Comparison of ENCODE assay signal across 14 cellular contexts in genomic region chr5:33806736-33807442, GRCh38.
DNase-seq lines count a peak whose midpoint lies in the region; ATAC-seq, FAIRE-seq and TF ChIP-seq lines count a peak whose summit lies in the region.
"Had no signal": no experiment of that assay in that cellular context is flagged by ENCODE, and none has a peak within 500 bp of the region (broad histone marks: within the 10 kb centered on the region; RNA-seq: fewer than 3 reads in every experiment).

No MANE protein-coding gene starts in this region.

- H3K9me3 ChIP-seq in K562 (replicated peaks; ENCODE audit: control insufficient read depth, insufficient read depth, low read depth, low read length), result no peaks in the 10 kb centered on the region
- no peaks in the 10 kb centered on the region for H3K9me3 ChIP-seq in keratinocyte (ENCODE audit: control insufficient read depth, low read depth, low read length)

- TF ChIP-seq EP300 in K562 (IDR thresholded peaks at IDR 0.05; ENCODE audit: low read length), result no peak

- no peak overlapping the region for H3K4me2 ChIP-seq in K562 (ENCODE audit: insufficient read depth, low read length)
- H3K4me2 ChIP-seq in keratinocyte (ENCODE audit: control insufficient read depth, extremely low read depth, insufficient read depth, low read depth, low read length), result no peak overlapping the region

- H3K4me3 ChIP-seq in K562, result no peak overlapping the region
- H3K4me3 ChIP-seq in keratinocyte (ENCODE audit: control insufficient read depth in 2 of 3, extremely low read depth in 1 of 3, insufficient read depth in 2 of 3, low read depth in 1 of 3, low read length in 3 of 3), result no peak overlapping the region

- TF ChIP-seq POLR2A in K562 (conservative IDR thresholded peaks at IDR 0.05), result no peak

- under 1% methylated on average over 13 of the region's 13 CpGs for WGBS in K562 (ENCODE audit: insufficient coverage, low coverage, missing lambda C conversion rate)

- no peaks in the 10 kb centered on the region for H3K4me1 ChIP-seq in K562 (replicated peaks in 1 of 2; ENCODE audit: control insufficient read depth in 2 of 2, insufficient read depth in 2 of 2, low read length in 2 of 2)
- H3K4me1 ChIP-seq in keratinocyte (ENCODE audit: control insufficient read depth, extremely low read depth, insufficient read depth, low read length), result peaks cover 9% of the 10 kb centered on the region

- TF ChIP-seq CTCF in K562 (IDR thresholded peaks at IDR 0.05 in 2 of 3, conservative IDR thresholded peaks at IDR 0.05 in 1 of 3; ENCODE audit: insufficient read depth in 2 of 3, low read depth in 1 of 3, low read length in 3 of 3) (no peak), keratinocyte (optimal IDR thresholded peaks at IDR 0.05 in 1 of 3, IDR thresholded peaks at IDR 0.05 in 1 of 3, conservative IDR thresholded peaks at IDR 0.05 in 1 of 3; ENCODE audit: extremely low read depth in 1 of 3, insufficient read depth in 2 of 3, low read length in 3 of 3) (no peak)

- H3K27me3 ChIP-seq in K562 (ENCODE audit: control insufficient read depth in 2 of 2, insufficient read depth in 2 of 2, low read length in 2 of 2) (no peaks in the 10 kb centered on the region; a peak in 2 of 5 replicates), keratinocyte (ENCODE audit: control insufficient read depth, extremely low read depth, insufficient read depth, low read length) (no peaks in the 10 kb centered on the region)

- no peaks in the 10 kb centered on the region for H3K79me2 ChIP-seq in K562 (ENCODE audit: control insufficient read depth, insufficient read depth, low read length)
- no peaks in the 10 kb centered on the region for H3K79me2 ChIP-seq in keratinocyte (ENCODE audit: control insufficient read depth, insufficient read depth, low read length)

- CTCF ChIA-PET in K562 (lab: Yijun Ruan, JAX; ENCODE audit: low intra/inter-chr PET ratio), result no interaction called here

- FAIRE-seq in K562 (lab: Jason Lieb, UNC) (no peak), keratinocyte (lab: Jason Lieb, UNC) (no peak)
- FAIRE-seq: islet of Langerhans had no signal

- ATAC-seq in K562 (peak; percentile 66), HG03354 (IDR thresholded peaks at IDR 0.05; ENCODE audit: poor library complexity, severe bottlenecking, unreplicated experiment) (no peak), HG03045 (IDR thresholded peaks at IDR 0.05; ENCODE audit: unreplicated experiment) (no peak)
- ATAC-seq: stimulated activated naive CD8-positive, alpha-beta T cell treated with anti-CD3 and anti-CD28 coated beads, Interleukin-15, amount 100 ng/mL, for 72 hours had no signal

- H4K20me1 ChIP-seq in K562 (replicated peaks; ENCODE audit: control insufficient read depth, insufficient read depth, low read length) (no peaks in the 10 kb centered on the region), keratinocyte (ENCODE audit: control insufficient read depth, extremely low read depth, insufficient read depth, low read length) (no peaks in the 10 kb centered on the region)

- peak; percentile 62 for DNase-seq in AG20443 (ENCODE audit: low spot score)
- peak; percentile 80 for DNase-seq in HT1080 (ENCODE audit: low read depth)
- DNase-seq in K562 (ENCODE audit: extremely low read depth in 1 of 4, low spot score in 3 of 4), result peak in 1 of 4 experiments; percentile 9
- DNase-seq in keratinocyte (ENCODE audit: low read depth, low spot score), result no peak
- DNase-seq in germinal center (ENCODE audit: low spot score), result no peak
- DNase-seq in GM19240 (ENCODE audit: insufficient read length, low spot score), result no peak
- DNase-seq: activated CD4-positive, alpha-beta T cell treated with anti-CD3 and anti-CD28 coated beads, Interleukin-2, amount 10 ng/mL, durations not matched to agents 24 days and 14 days; activated naive CD4-positive, alpha-beta T cell treated with anti-CD3 and anti-CD28 coated beads, Interleukin-2, amount 50 U/mL, for 16 hours; Calu3; effector CD4-positive, alpha-beta T cell; stimulated activated naive CD8-positive, alpha-beta T cell treated with anti-CD3 and anti-CD28 coated beads, Interleukin-15, amount 100 ng/mL, for 72 hours had no signal

- no peak overlapping the region for H3K27ac ChIP-seq in K562 (ENCODE audit: extremely low read depth, low read depth, low read length)
- H3K27ac ChIP-seq in keratinocyte (ENCODE audit: control insufficient read depth, insufficient read depth, low read length), result no peak overlapping the region

- BruUV-seq in K562 (replicated peaks; lab: Mats Ljungman, UMichigan), result no TSS peak

- POLR2A ChIA-PET in K562 (lab: Yijun Ruan, JAX), result interaction anchor here (0.9 kb wide), 1 partner anchor 15 kb away, joined by 3 read pairs; no protein-coding TSS in a partner anchor

- H3K36me3 ChIP-seq in K562 (ENCODE audit: control insufficient read depth, insufficient read depth, low read length), result no peaks in the 10 kb centered on the region
- H3K36me3 ChIP-seq in keratinocyte (ENCODE audit: control insufficient read depth in 2 of 2, extremely low read depth in 1 of 2, insufficient read depth in 2 of 2, low read length in 2 of 2), result no peaks in the 10 kb centered on the region

- no peaks in the 10 kb centered on the region for H3K9me1 ChIP-seq in K562 (ENCODE audit: control insufficient read depth, insufficient read depth, low read length)
- H3K9me1 ChIP-seq in keratinocyte (ENCODE audit: control insufficient read depth, extremely low read depth, insufficient read depth, low read length), result no peaks in the 10 kb centered on the region

- no peak overlapping the region for H3K9ac ChIP-seq in K562 (ENCODE audit: insufficient read depth in 1 of 2, low read depth in 2 of 2, low read length in 2 of 2)
- no peak overlapping the region for H3K9ac ChIP-seq in keratinocyte (ENCODE audit: control insufficient read depth, extremely low read depth, insufficient read depth, low read length)

- in situ Hi-C loops in K562 (cut with MboI), result no loop called here

- H2AFZ ChIP-seq in K562 (ENCODE audit: low read depth, low read length) (no peak overlapping the region), keratinocyte (ENCODE audit: control insufficient read depth, low read length) (peak overlapping the region; percentile 24)

- intact Hi-C loops in K562 (cut with micrococcal nuclease), result loop anchor here (10.0 kb wide), 1 partner anchor 372 kb away; no protein-coding TSS in a partner anchor

- TF ChIP-seq RAD21 in K562 (CRISPR knock-in tag; conservative IDR thresholded peaks at IDR 0.05 in 1 of 2, IDR thresholded peaks at IDR 0.05 in 1 of 2), result 0 out of 4 replicates have a peak, but pooled peaks of 1 of the 2 experiments have one; percentile 17

- dilution Hi-C loops in keratinocyte (cut with MboI; ENCODE audit: extremely low pct_ligation_motif_present, low sequenced_read_pairs), result no loop called here

TF ChIP-seq in K562, 482 proteins besides CTCF, POLR2A, EP300 and RAD21:
- TF ChIP-seq JUND (IDR thresholded peaks at IDR 0.05; ENCODE audit: borderline replicate concordance, low read depth, low read length) (no peak), JUND (tag; IDR thresholded peaks at IDR 0.05; ENCODE audit: borderline replicate concordance, low read depth, low read length) (no peak), PREB (CRISPR knock-in tag; IDR thresholded peaks at IDR 0.05) (no peak), HNRNPUL1 (IDR thresholded peaks at IDR 0.05; ENCODE audit: low read length) (no peak), SP2 (IDR thresholded peaks at IDR 0.05; ENCODE audit: extremely low read depth, low read depth, low read length, poor library complexity, severe bottlenecking) (no peak), CREB1 (IDR thresholded peaks at IDR 0.05) (no peak), CREB1 (CRISPR knock-in tag; IDR thresholded peaks at IDR 0.05) (no peak), CHD4 (IDR thresholded peaks at IDR 0.05; ENCODE audit: insufficient read depth, insufficient replicate concordance, low read depth, low read length, poor library complexity, severe bottlenecking) (no peak), NCOA2 (IDR thresholded peaks at IDR 0.05; ENCODE audit: partially characterized antibody in 2 of 2) (no peak), PRPF4 (IDR thresholded peaks at IDR 0.05; ENCODE audit: insufficient read depth, low read depth, low read length, poor library complexity, severe bottlenecking) (no peak), ZNF134 (CRISPR knock-in tag; conservative IDR thresholded peaks at IDR 0.05) (no peak), KLF10 (CRISPR knock-in tag; IDR thresholded peaks at IDR 0.05) (no peak), CBX2 (IDR thresholded peaks at IDR 0.05; ENCODE audit: insufficient read depth, low read length, poor library complexity, severe bottlenecking) (no peak), CREBBP (IDR thresholded peaks at IDR 0.05; ENCODE audit: low read depth, low read length) (no peak), DACH1 (IDR thresholded peaks at IDR 0.05; ENCODE audit: partially characterized antibody) (no peak), THRA (IDR thresholded peaks at IDR 0.05) (no peak), TCF7L2 (IDR thresholded peaks at IDR 0.05; ENCODE audit: low read depth, low read length) (no peak)

Comparison
In these comparisons a context has a peak if more than half of its experiments do, and no peak if none do; other contexts are left out.
1. DNase-seq: peak in AG20443 (single experiment) and HT1080 (single experiment); none in keratinocyte (single experiment), germinal center (single experiment) and GM19240 (single experiment).